In the genomic region with DNA sequence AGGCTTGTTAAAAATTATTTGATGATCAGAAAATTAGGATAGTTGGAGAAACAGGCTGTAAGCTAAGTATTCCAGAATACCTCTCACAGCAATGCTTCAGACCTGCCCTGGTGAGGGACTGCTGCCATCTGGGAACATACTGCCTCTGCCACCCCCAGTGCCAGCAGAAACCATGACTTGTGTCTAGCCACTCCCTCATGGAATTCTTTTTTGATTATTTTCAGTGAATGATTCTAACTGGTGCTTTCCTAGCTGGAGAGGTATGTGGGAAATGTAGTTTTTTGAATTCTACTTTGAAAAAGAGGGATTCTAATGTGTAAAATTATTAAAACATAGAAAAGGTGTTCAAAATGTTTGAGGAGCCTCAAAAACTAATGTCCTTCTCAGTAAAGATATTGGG, we compare ENCODE assay signal across 15 cellular contexts.
"Had no signal": no experiment of that assay in that cellular context is flagged by ENCODE, and none has a peak within 500 bp of the region (broad histone marks: within the 10 kb centered on the region; RNA-seq: fewer than 3 reads in every experiment).

No MANE protein-coding gene starts in this region.

- ATAC-seq: activated T-helper 17 cell treated with anti-CD3 and anti-CD28 coated beads, Interleukin-2, amount 50 U/mL, for 72 hours; left lung; naive thymus-derived CD8-positive, alpha-beta T cell had no signal

- H3K9me3 ChIP-seq: neutrophil had no signal

- H3K36me3 ChIP-seq: cardiac muscle cell, left lung, neutrophil, right atrium auricular region, transverse colon had no signal

- H3K27ac Mint-ChIP-seq: activated T-helper 17 cell treated with anti-CD3 and anti-CD28 coated beads, Interleukin-2, amount 50 U/mL, for 72 hours; naive thymus-derived CD8-positive, alpha-beta T cell had no signal

- H3K4me3 Mint-ChIP-seq: activated T-helper 17 cell treated with anti-CD3 and anti-CD28 coated beads, Interleukin-2, amount 50 U/mL, for 72 hours; naive thymus-derived CD8-positive, alpha-beta T cell had no signal

- H3K4me2 ChIP-seq: smooth muscle cell had no signal

- H3K4me1 ChIP-seq: left lung, right atrium auricular region, transverse colon had no signal

- DNase-seq: activated CD4-positive, CD25-positive, alpha-beta regulatory T cell treated with anti-CD3 and anti-CD28 coated beads, Interleukin-2, amount 50 U/mL, for 72 hours; activated naive CD4-positive, alpha-beta T cell treated with Interleukin-2 at 50 U/mL for 16 hours; left lung; naive thymus-derived CD8-positive, alpha-beta T cell; stimulated activated CD4-positive, alpha-beta T cell treated with anti-CD3 and anti-CD28 coated beads, Interleukin-4, amount 100 ng/mL, for 4 hours; stimulated activated CD8-positive, alpha-beta memory T cell treated with anti-CD3 and anti-CD28 coated beads, Interleukin-4, amount 100 ng/mL, for 48 hours; stimulated activated naive CD4-positive, alpha-beta T cell treated with Interleukin-2 at 50 U/mL for 16 hours; substantia nigra; T1000; transverse colon had no signal

- H3K4me3 ChIP-seq: cardiac muscle cell, left lung, right atrium auricular region, smooth muscle cell, transverse colon had no signal

- H3K27me3 Mint-ChIP-seq: activated T-helper 17 cell treated with anti-CD3 and anti-CD28 coated beads, Interleukin-2, amount 50 U/mL, for 72 hours had no signal

- H3K27ac ChIP-seq: cardiac muscle cell, left lung, neutrophil, right atrium auricular region, transverse colon had no signal

- H3K27me3 ChIP-seq: cardiac muscle cell, left lung, neutrophil, right atrium auricular region, transverse colon had no signal

- H3K4me1 Mint-ChIP-seq: activated T-helper 17 cell treated with anti-CD3 and anti-CD28 coated beads, Interleukin-2, amount 50 U/mL, for 72 hours; naive thymus-derived CD8-positive, alpha-beta T cell had no signal
